Comparison of ENCODE assay signal across 8 cellular contexts in the genomic region with DNA sequence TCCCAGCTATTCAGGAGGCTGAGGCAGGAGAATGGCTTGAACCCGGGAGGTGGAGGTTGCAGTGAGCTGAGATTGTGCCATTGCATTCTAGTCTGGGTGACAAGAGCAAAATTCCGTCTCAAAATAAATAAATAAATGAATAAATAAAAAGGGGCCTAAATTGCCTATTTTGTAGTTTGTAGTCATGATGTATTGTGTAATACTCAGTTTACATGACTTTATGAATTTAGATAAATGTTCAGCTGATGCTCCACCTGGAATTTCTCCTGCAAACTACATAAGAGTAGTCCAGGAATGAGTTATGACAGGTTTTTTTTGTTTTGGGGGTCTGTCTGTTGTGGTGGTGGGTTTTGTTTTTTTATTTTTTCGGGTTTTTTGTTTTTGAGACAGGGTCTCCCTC.
"Had no signal": no experiment of that assay in that cellular context is flagged by ENCODE, and none has a peak within 500 bp of the region (broad histone marks: within the 10 kb centered on the region; RNA-seq: fewer than 3 reads in every experiment).

No MANE protein-coding gene starts in this region.

- ATAC-seq: GM12878 had no signal

- H3K4me3 ChIP-seq: GM12878 had no signal

- DNase-seq: GDM1, GF-D8 had no signal

- FAIRE-seq: G401.6, GM12878, GM12891, GM12892, GM18507, GM19239 had no signal
